In the genomic region with DNA sequence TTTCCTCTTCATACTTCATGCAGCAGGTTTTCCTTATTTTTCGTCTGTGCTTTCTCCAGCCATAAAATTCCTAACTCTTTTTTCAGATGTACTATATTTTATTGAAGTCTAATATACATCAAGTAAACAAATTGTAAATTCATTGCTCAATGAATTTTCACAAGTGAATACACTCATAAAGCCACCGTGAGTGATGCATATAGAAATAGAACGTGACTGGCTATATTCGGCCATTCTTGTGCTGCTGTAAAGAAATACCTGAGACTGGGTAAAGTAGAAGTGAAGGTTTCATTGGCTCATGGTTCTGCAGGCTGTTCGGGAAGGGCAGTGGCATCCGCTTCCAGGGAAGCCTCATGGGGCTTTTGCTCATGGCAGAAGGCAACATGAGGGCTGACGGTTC, we compare ENCODE assay signal across 28 cellular contexts.
"Had no signal": no experiment of that assay in that cellular context is flagged by ENCODE, and none has a peak within 500 bp of the region (broad histone marks: within the 10 kb centered on the region; RNA-seq: fewer than 3 reads in every experiment).

No MANE protein-coding gene starts in this region.

- H3K9me3 ChIP-seq: colonic mucosa, esophagus squamous epithelium, gastrocnemius medialis had no signal

- H3K4me1 ChIP-seq: colonic mucosa, esophagus muscularis mucosa, esophagus squamous epithelium, foreskin keratinocyte, gastrocnemius medialis, gastroesophageal sphincter, heart left ventricle, heart right ventricle had no signal

- ATAC-seq: effector memory CD8-positive, alpha-beta T cell; foreskin keratinocyte; gastrocnemius medialis; gastroesophageal sphincter; heart left ventricle; heart right ventricle had no signal

- FAIRE-seq: colon, endometrium, endothelial cell of umbilical vein, frontal cortex had no signal

- H3K4me3 Mint-ChIP-seq: dendritic cell treated with granulocyte-macrophage colony-stimulating factor and Interleukin-4, amounts not matched to agents 40 ng/mL and 50 ng/mL, for 4 days; effector memory CD8-positive, alpha-beta T cell; endodermal cell had no signal

- H3K27me3 Mint-ChIP-seq: dendritic cell treated with granulocyte-macrophage colony-stimulating factor and Interleukin-4, amounts not matched to agents 40 ng/mL and 50 ng/mL, for 4 days; effector memory CD8-positive, alpha-beta T cell had no signal

- H3K4me3 ChIP-seq: colonic mucosa, coronary artery, dorsolateral prefrontal cortex, esophagus muscularis mucosa, esophagus squamous epithelium, gastrocnemius medialis, gastroesophageal sphincter, heart left ventricle, heart right ventricle had no signal

- H3K36me3 ChIP-seq: colonic mucosa, esophagus muscularis mucosa, esophagus squamous epithelium, gastrocnemius medialis, gastroesophageal sphincter, heart left ventricle, heart right ventricle had no signal

- H3K27ac ChIP-seq: colonic mucosa, coronary artery, dorsolateral prefrontal cortex, epithelial cell of prostate, esophagus muscularis mucosa, esophagus squamous epithelium, foreskin keratinocyte, gastrocnemius medialis, gastroesophageal sphincter, heart left ventricle, heart right ventricle had no signal

- DNase-seq: colonic mucosa; cortex of kidney; dermis blood vessel endothelial cell; dorsolateral prefrontal cortex; effector CD4-positive, alpha-beta T cell; effector CD8-positive, alpha-beta T cell; effector memory CD4-positive, alpha-beta T cell; effector memory CD8-positive, alpha-beta T cell; endodermal cell; erythroblast; esophagus squamous epithelium; foreskin fibroblast; foreskin keratinocyte; foreskin melanocyte; gastrocnemius medialis; glutamatergic neuron; head of caudate nucleus; heart left ventricle; heart right ventricle had no signal

- H3K27me3 ChIP-seq: colonic mucosa, esophagus squamous epithelium, foreskin keratinocyte, gastrocnemius medialis, heart right ventricle had no signal

- H3K27ac Mint-ChIP-seq: dendritic cell treated with granulocyte-macrophage colony-stimulating factor and Interleukin-4, amounts not matched to agents 40 ng/mL and 50 ng/mL, for 4 days; effector memory CD8-positive, alpha-beta T cell; endodermal cell had no signal
